Comparison of ENCODE assay signal across 26 cellular contexts in genomic region chr6:32945953-32946352, GRCh38. TPM values are rescaled to one million over a fixed set of nuclear protein-coding genes. Genes with fewer than 3 reads are reported as not detected.
A peak's percentile ranks its signal among the peaks of the same experiment; 100 is the strongest.
DNase-seq lines count a peak whose midpoint lies in the region; ATAC-seq and TF ChIP-seq lines count a peak whose summit lies in the region.
"Had no signal": no experiment of that assay in that cellular context is flagged by ENCODE, and none has a peak within 500 bp of the region (broad histone marks: within the 10 kb centered on the region; RNA-seq: fewer than 3 reads in every experiment).

No MANE protein-coding gene starts in this region.

- no peaks in the 10 kb centered on the region for H3K27me3 Mint-ChIP-seq in T-helper 1 cell treated with Interleukin-12 subunit alpha and Interleukin-12 subunit beta and Interleukin-4 antibody, amounts not matched to agents 30 μg/mL and 1 μg/mL, for 36 hours (ENCODE audit: low read depth)
- H3K27me3 Mint-ChIP-seq in stimulated activated memory B cell treated with anti-CD40 and anti-IgM and Interleukin-4, amounts not matched to agents 10 μg/mL and 1 μg/mL and 100 μg/mL, for 72 hours = no peaks in the 10 kb centered on the region
- H3K27me3 Mint-ChIP-seq: activated T-cell treated with anti-CD3 and anti-CD28 coated beads, Interleukin-2, amount 50 U/mL, for 24 hours had no signal

- H3K9ac ChIP-seq in OCI-LY1 (ENCODE audit: low read length) = peak overlapping the region; percentile 80
- H3K9ac ChIP-seq in colonic mucosa (ENCODE audit: low read depth in 2 of 2, low read length in 2 of 2) = no peak overlapping the region
- H3K9ac ChIP-seq: parathyroid adenoma had no signal

- peaks cover 20% of the 10 kb centered on the region for H3K36me3 Mint-ChIP-seq in T-helper 1 cell treated with Interleukin-12 subunit alpha and Interleukin-12 subunit beta and Interleukin-4 antibody, amounts not matched to agents 30 μg/mL and 1 μg/mL, for 36 hours (ENCODE audit: low read depth)
- peaks cover 62% of the 10 kb centered on the region for H3K36me3 Mint-ChIP-seq in stimulated activated memory B cell treated with anti-CD40 and anti-IgM and Interleukin-4, amounts not matched to agents 10 μg/mL and 1 μg/mL and 100 μg/mL, for 72 hours

- intact Hi-C loops in colonic mucosa (cut with DNase I) = loop anchor here (5.0 kb wide), 1 partner anchor 59 kb away; no protein-coding TSS in a partner anchor

- H3K4me2 ChIP-seq in OCI-LY1 (ENCODE audit: low read length) = peak overlapping the region; percentile 90

- H3K9me2 ChIP-seq in OCI-LY1 (ENCODE audit: low read depth, low read length) = no peaks in the 10 kb centered on the region

- no peaks in the 10 kb centered on the region for H3K27me3 ChIP-seq in OCI-LY1 (ENCODE audit: insufficient read depth, low read length)
- no peaks in the 10 kb centered on the region for H3K27me3 ChIP-seq in colonic mucosa
- H3K27me3 ChIP-seq: brain microvascular endothelial cell, right lobe of liver, thyroid gland had no signal

- H3K4me3 Mint-ChIP-seq in T-helper 1 cell treated with Interleukin-12 subunit alpha and Interleukin-12 subunit beta and Interleukin-4 antibody, amounts not matched to agents 30 μg/mL and 1 μg/mL, for 36 hours = no peak overlapping the region
- peak overlapping the region; percentile 92 for H3K4me3 Mint-ChIP-seq in stimulated activated memory B cell treated with anti-CD40 and anti-IgM and Interleukin-4, amounts not matched to agents 10 μg/mL and 1 μg/mL and 100 μg/mL, for 72 hours
- H3K4me3 Mint-ChIP-seq: activated T-cell treated with anti-CD3 and anti-CD28 coated beads, Interleukin-2, amount 50 U/mL, for 24 hours had no signal

- peak overlapping the region; percentile 63 for H3K4me3 ChIP-seq in OCI-LY1 (ENCODE audit: low read depth, low read length, poor library complexity, severe bottlenecking)
- H3K4me3 ChIP-seq in colonic mucosa = no peak overlapping the region
- H3K4me3 ChIP-seq: K562, right lobe of liver, SJSA1, thyroid gland had no signal

- ATAC-seq in stimulated activated memory B cell treated with anti-CD40 and anti-IgM and Interleukin-4, amounts not matched to agents 10 μg/mL and 1 μg/mL and 100 μg/mL, for 72 hours = no peak
- no peak for ATAC-seq in GM18909 (IDR thresholded peaks at IDR 0.05; ENCODE audit: poor library complexity, unreplicated experiment)
- ATAC-seq: K562 had no signal

- H3K4me1 ChIP-seq in OCI-LY1 (ENCODE audit: insufficient read depth, low read length, severe bottlenecking) (peaks cover 91% of the 10 kb centered on the region), colonic mucosa (peaks cover 3% of the 10 kb centered on the region)
- H3K4me1 ChIP-seq: SJSA1 had no signal

- TF ChIP-seq CTCF in OCI-LY1 (IDR thresholded peaks at IDR 0.05; ENCODE audit: low read length) = no peak
- TF ChIP-seq CTCF in colonic mucosa (IDR thresholded peaks at IDR 0.05) = no peak

- no peaks in the 10 kb centered on the region for H4K20me1 ChIP-seq in OCI-LY1 (ENCODE audit: insufficient read depth, low read length)

- H3F3A ChIP-seq in OCI-LY1 (ENCODE audit: insufficient read depth, low read length) = peaks cover 16% of the 10 kb centered on the region; the same call in 1 of the 2 replicates

- DNase-seq in T-helper 1 cell (no peak), colonic mucosa (no peak), NCI-H82 treated with DMSO at 0.1 percent for 48 hours (lab: John Stamatoyannopoulos, UW; ENCODE audit: unreplicated experiment) (no peak), substantia nigra (lab: John Stamatoyannopoulos, UW) (no peak)
- DNase-seq: activated gamma-delta T cell; activated T-cell treated with anti-CD3 and anti-CD28 coated beads, Interleukin-2, amount 50 U/mL, for 24 hours; brain microvascular endothelial cell; effector CD4-positive, alpha-beta T cell; glutamatergic neuron; kidney; NCI-H1417; NCI-H2081 treated with DMSO at 0.1 percent for 48 hours; NCI-H226; RPMI8226 had no signal

- no peak overlapping the region for H2AFZ ChIP-seq in OCI-LY1 (ENCODE audit: low read length)
- H2AFZ ChIP-seq: parathyroid adenoma had no signal

- peak overlapping the region; percentile 24 for H3K27ac Mint-ChIP-seq in T-helper 1 cell treated with Interleukin-12 subunit alpha and Interleukin-12 subunit beta and Interleukin-4 antibody, amounts not matched to agents 30 μg/mL and 1 μg/mL, for 36 hours
- H3K27ac Mint-ChIP-seq in stimulated activated memory B cell treated with anti-CD40 and anti-IgM and Interleukin-4, amounts not matched to agents 10 μg/mL and 1 μg/mL and 100 μg/mL, for 72 hours = peak overlapping the region; percentile 98

- H3K79me2 ChIP-seq in OCI-LY1 (ENCODE audit: insufficient read depth, low read length) = no peaks in the 10 kb centered on the region
- H3K79me2 ChIP-seq: parathyroid adenoma had no signal

- H3K4me1 Mint-ChIP-seq in T-helper 1 cell treated with Interleukin-12 subunit alpha and Interleukin-12 subunit beta and Interleukin-4 antibody, amounts not matched to agents 30 μg/mL and 1 μg/mL, for 36 hours (ENCODE audit: low read depth) = peaks cover 60% of the 10 kb centered on the region
- peaks cover 100% of the 10 kb centered on the region for H3K4me1 Mint-ChIP-seq in stimulated activated memory B cell treated with anti-CD40 and anti-IgM and Interleukin-4, amounts not matched to agents 10 μg/mL and 1 μg/mL and 100 μg/mL, for 72 hours

- peaks cover 13% of the 10 kb centered on the region for H3K9me3 Mint-ChIP-seq in T-helper 1 cell treated with Interleukin-12 subunit alpha and Interleukin-12 subunit beta and Interleukin-4 antibody, amounts not matched to agents 30 μg/mL and 1 μg/mL, for 36 hours
- no peaks in the 10 kb centered on the region for H3K9me3 Mint-ChIP-seq in stimulated activated memory B cell treated with anti-CD40 and anti-IgM and Interleukin-4, amounts not matched to agents 10 μg/mL and 1 μg/mL and 100 μg/mL, for 72 hours

- H3K9me3 ChIP-seq in OCI-LY1 (ENCODE audit: low read length) (no peaks in the 10 kb centered on the region; the same call in 1 of the 2 replicates), colonic mucosa (no peaks in the 10 kb centered on the region)
- H3K9me3 ChIP-seq: right lobe of liver, SJSA1, thyroid gland had no signal

- H3K36me3 ChIP-seq in OCI-LY1 (ENCODE audit: insufficient read depth, low read length) = no peaks in the 10 kb centered on the region
- H3K36me3 ChIP-seq in colonic mucosa = no peaks in the 10 kb centered on the region
- H3K36me3 ChIP-seq: brain microvascular endothelial cell, right lobe of liver, SJSA1, thyroid gland had no signal

- H3K27ac ChIP-seq in OCI-LY1 (ENCODE audit: low read depth, low read length, poor library complexity, severe bottlenecking) = peak overlapping the region; percentile 99
- H3K27ac ChIP-seq in colonic mucosa = peak overlapping the region; percentile 48
- no peak overlapping the region for H3K27ac ChIP-seq in substantia nigra (ENCODE audit: low read depth, low read length, poor library complexity, severe bottlenecking)
- H3K27ac ChIP-seq: 22Rv1, brain microvascular endothelial cell, parathyroid adenoma, SJSA1 had no signal

RNA-seq across cellular contexts. Expression of gene HLA-DMB, which starts 5.1 kb away (rescaled TPM):
- total RNA-seq in colonic mucosa = 10 to 100 TPM in 1 of 2 donors, 1 to 10 TPM in 1; 6.7 to 28.8 TPM
- total RNA-seq: chondrocyte, MCF 10A, SJSA1 had no signal

RNA-seq across cellular contexts. Expression of gene HLA-DMA, which starts 6.9 kb away (rescaled TPM):
- total RNA-seq in colonic mucosa = 10 to 100 TPM; 14.5 to 26.1 TPM

RNA-seq across cellular contexts. Expression of gene BRD2, which starts 22.4 kb away (rescaled TPM):
- total RNA-seq in colonic mucosa = 100 to 1,000 TPM; 149 to 167 TPM
